Comparison of ENCODE assay signal across 8 cellular contexts in genomic region chr1:155063550-155064108, GRCh38. TPM values are rescaled to one million over a fixed set of nuclear protein-coding genes. Genes with fewer than 3 reads are reported as not detected.
A peak's percentile ranks its signal among the peaks of the same experiment; 100 is the strongest.
DNase-seq lines count a peak whose midpoint lies in the region; ATAC-seq, FAIRE-seq and TF ChIP-seq lines count a peak whose summit lies in the region.

A gene with protein sequence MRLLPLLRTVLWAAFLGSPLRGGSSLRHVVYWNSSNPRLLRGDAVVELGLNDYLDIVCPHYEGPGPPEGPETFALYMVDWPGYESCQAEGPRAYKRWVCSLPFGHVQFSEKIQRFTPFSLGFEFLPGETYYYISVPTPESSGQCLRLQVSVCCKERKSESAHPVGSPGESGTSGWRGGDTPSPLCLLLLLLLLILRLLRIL (plus strand): TSS chr1:155063740. CDS start chr1:155063824, 84 bp downstream.

- peak within 1 kb of the TSS; percentile 94 for H3K4me2 ChIP-seq in neural progenitor cell

- H3K9ac ChIP-seq in neural progenitor cell: peak within 1 kb of the TSS; percentile 41
- peak within 1 kb of the TSS in 4 of 5 donors; percentile 42 to 74 (median 46) for H3K9ac ChIP-seq in subcutaneous abdominal adipose tissue (ENCODE audit: low read length in 5 of 5)

- H3K36me3 ChIP-seq in neural progenitor cell: no peaks in the 10 kb centered on the region
- H3K36me3 ChIP-seq in subcutaneous abdominal adipose tissue (ENCODE audit: control insufficient read depth in 5 of 5, insufficient read depth in 5 of 5, low read length in 5 of 5): peaks cover 0 to 32% (median 26%) of the 10 kb centered on the region in 5 donors

- H3K4me3 ChIP-seq in fibroblast of villous mesenchyme (ENCODE audit: low read depth, low read length) (peak within 1 kb of the TSS; percentile 96), neural progenitor cell (peak within 1 kb of the TSS; percentile 93), subcutaneous abdominal adipose tissue (ENCODE audit: low read depth in 1 of 5, low read length in 5 of 5) (peak within 1 kb of the TSS; percentile 65 to 89 (median 74))

- H3K27me3 ChIP-seq in neural progenitor cell (peaks cover 7% of the 10 kb centered on the region), subcutaneous abdominal adipose tissue (ENCODE audit: control insufficient read depth in 5 of 5, insufficient read depth in 4 of 5, low read length in 5 of 5) (no peaks in the 10 kb centered on the region)

- H3K79me2 ChIP-seq in neural progenitor cell (ENCODE audit: low read depth): peaks cover 13% of the 10 kb centered on the region

- ATAC-seq in GM21367 (IDR thresholded peaks at IDR 0.05; ENCODE audit: unreplicated experiment): peak; percentile 47

- peaks cover 31% of the 10 kb centered on the region for H3F3A ChIP-seq in neural progenitor cell (ENCODE audit: low read depth)

- peaks cover 29% of the 10 kb centered on the region for H4K20me1 ChIP-seq in neural progenitor cell (ENCODE audit: low read depth)

- peaks cover 9% of the 10 kb centered on the region for H3K36me3 Mint-ChIP-seq in neural progenitor cell

- H2AFZ ChIP-seq in neural progenitor cell (replicated peaks): peak within 1 kb of the TSS; percentile 81

- H3K27me3 Mint-ChIP-seq in neural progenitor cell (ENCODE audit: insufficient read depth, low read depth): peaks cover 10% of the 10 kb centered on the region

- no peak for FAIRE-seq in D721Med (lab: Jason Lieb, UNC)

- peak within 1 kb of the TSS; percentile 30 for H3K27ac Mint-ChIP-seq in neural progenitor cell

- H3K27ac ChIP-seq in neural progenitor cell (peak within 1 kb of the TSS; percentile 88), subcutaneous abdominal adipose tissue (ENCODE audit: low read depth, low read length) (no peak within 1 kb of the TSS)

- peaks cover 2% of the 10 kb centered on the region for H3K9me3 Mint-ChIP-seq in neural progenitor cell

- H3K9me3 ChIP-seq in neural progenitor cell (ENCODE audit: low read depth) (no peaks in the 10 kb centered on the region), subcutaneous abdominal adipose tissue (ENCODE audit: control insufficient read depth in 5 of 5, low read length in 5 of 5) (no peaks in the 10 kb centered on the region)

- TF ChIP-seq CTCF in D721Med (IDR thresholded peaks at IDR 0.05; ENCODE audit: insufficient read depth, missing control alignments) (no peak), fibroblast of villous mesenchyme (IDR thresholded peaks at IDR 0.05; ENCODE audit: insufficient read depth, low read depth, low read length) (no peak), neural progenitor cell (IDR thresholded peaks at IDR 0.05) (no peak)

- H3K4me1 ChIP-seq in neural progenitor cell (peaks cover 21% of the 10 kb centered on the region), subcutaneous abdominal adipose tissue (ENCODE audit: control insufficient read depth in 5 of 5, insufficient read depth in 5 of 5, low read length in 5 of 5) (peaks cover 7 to 44% (median 35%) of the 10 kb centered on the region in 5 donors)

- peaks cover 39% of the 10 kb centered on the region for H3K4me1 Mint-ChIP-seq in neural progenitor cell

- peak within 1 kb of the TSS; percentile 89 for H3K4me3 Mint-ChIP-seq in neural progenitor cell

- peak; percentile 90 for DNase-seq in D721Med (ENCODE audit: insufficient read length, low spot score)
- DNase-seq in HuH-7.5 (ENCODE audit: low spot score): peak; percentile 98
- peak; percentile 43 to 68 for DNase-seq in SHP77 (lab: John Stamatoyannopoulos, UW)
- DNase-seq in activated effector memory CD4-positive, alpha-beta T cell treated with Interleukin-2 at 50 U/mL for 16 hours: peak; percentile 80
- peak; percentile 83 for DNase-seq in fibroblast of villous mesenchyme (ENCODE audit: low read depth)
- DNase-seq in neural progenitor cell (ENCODE audit: low spot score): peak; percentile 96

RNA-seq across cellular contexts. Expression of the gene that starts here (rescaled TPM):
- 2.6 and 3.9 TPM in 2 replicates for total RNA-seq in fibroblast of villous mesenchyme
- 10.7 and 18.4 TPM in 2 replicates for total RNA-seq in neural progenitor cell (ENCODE audit: low replicate concordance)
